8 cellular contexts compared by ENCODE assay signal in the genomic region with DNA sequence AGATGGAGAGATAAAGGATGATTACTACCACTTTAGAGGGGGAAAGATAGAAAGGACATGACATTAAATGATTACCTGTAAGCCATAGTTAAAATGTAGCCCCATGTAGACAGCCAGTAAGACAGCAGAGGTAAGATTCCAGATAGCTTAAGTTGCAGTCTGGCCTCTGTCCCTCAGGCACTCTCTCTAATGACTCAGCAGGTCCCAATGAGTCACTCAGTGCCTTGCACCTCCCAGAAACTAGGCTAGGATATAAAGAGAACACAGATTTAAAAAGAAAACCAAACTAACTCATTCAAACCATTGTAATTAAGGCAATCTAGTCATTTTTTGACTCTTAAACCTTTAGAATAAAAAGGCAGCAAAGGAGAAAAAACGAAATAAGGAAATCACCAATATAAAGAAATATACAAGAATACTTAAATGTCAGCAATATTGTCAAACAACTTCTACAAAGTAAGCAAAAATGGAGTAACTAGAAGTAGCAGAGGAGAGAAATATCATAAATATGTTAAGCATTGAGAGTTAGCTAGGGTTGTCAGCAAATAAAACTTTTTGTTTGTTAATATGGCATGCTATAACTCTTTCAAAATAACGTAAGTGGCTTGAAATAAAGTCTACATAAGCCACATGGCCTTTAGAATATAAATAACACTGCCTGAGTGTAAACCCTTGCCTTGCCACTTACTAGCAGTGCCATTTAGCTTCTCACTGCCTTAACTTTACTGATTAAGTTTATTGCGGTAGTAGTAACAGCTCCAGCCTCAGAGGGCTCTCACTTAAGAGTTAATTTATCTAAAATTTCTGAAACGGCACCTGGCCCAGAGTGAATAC. TPM values are rescaled to one million over a fixed set of nuclear protein-coding genes. Genes with fewer than 3 reads are reported as not detected.
DNase-seq lines count a peak whose midpoint lies in the region; ATAC-seq and TF ChIP-seq lines count a peak whose summit lies in the region.

No MANE protein-coding gene starts in this region.

- H3K36me3 ChIP-seq in left lung, result no peaks in the 10 kb centered on the region

- no peak for TF ChIP-seq CTCF in AG09319 (IDR thresholded peaks at IDR 0.05; ENCODE audit: low read depth, low read length)
- TF ChIP-seq CTCF in astrocyte of the spinal cord (IDR thresholded peaks at IDR 0.05; ENCODE audit: low read depth, low read length), result no peak
- TF ChIP-seq CTCF in left lung (IDR thresholded peaks at IDR 0.05), result no peak

- peaks cover 0 to 14% of the 10 kb centered on the region in 2 donors for H3K9me3 ChIP-seq in left lung

- H3K4me1 ChIP-seq in left lung, result peaks cover 0 to 2% of the 10 kb centered on the region in 2 donors

- ATAC-seq in left lung (peak; percentile 88), GM19467 (IDR thresholded peaks at IDR 0.05; ENCODE audit: unreplicated experiment) (no peak)

- peak overlapping the region in 1 of 2 donors; percentile 20 for H3K27ac ChIP-seq in left lung

- in situ Hi-C loops in astrocyte of the spinal cord (cut with HindIII; ENCODE audit: low sequenced_read_pairs), result no loop called here

- H3K4me3 ChIP-seq in astrocyte of the spinal cord (ENCODE audit: low read depth, low read length), result no peak overlapping the region
- no peak overlapping the region for H3K4me3 ChIP-seq in left lung

- peak; percentile 58 for DNase-seq in AG09319 (ENCODE audit: extremely low read depth, low read depth)
- DNase-seq in HS-27A (ENCODE audit: low read depth), result peak; percentile 64
- DNase-seq in astrocyte of the spinal cord (ENCODE audit: low read depth, low spot score), result peak; percentile 88
- DNase-seq in left lung, result peak in 1 of 2 donors; percentile 52
- DNase-seq in NCI-H2171 treated with DMSO at 0.1 percent for 48 hours (lab: John Stamatoyannopoulos, UW), result no peak
- DNase-seq in SHP77 treated with DMSO at 0.1 percent for 48 hours (lab: John Stamatoyannopoulos, UW), result no peak
- DNase-seq in activated CD4-positive, alpha-beta T cell treated with anti-CD3 and anti-CD28 coated beads, Interleukin-2, amount 50 U/mL, for 1 hour, result no peak

- no peaks in the 10 kb centered on the region for H3K27me3 ChIP-seq in left lung

- intact Hi-C loops in left lung (cut with DNase I), result no loop called here

RNA-seq across cellular contexts. Expression of gene SOCS6, which starts 48.5 kb away (rescaled TPM):
- 10 to 100 TPM; 18.0 to 22.2 TPM for total RNA-seq in left lung

Comparison
In these comparisons a context has a peak if more than half of its experiments do, and no peak if none do; other contexts are left out.
1. DNase-seq: peak in AG09319 (single experiment), HS-27A (single experiment) and astrocyte of the spinal cord (single experiment); none in NCI-H2171 treated with DMSO at 0.1 percent for 48 hours (single experiment), SHP77 treated with DMSO at 0.1 percent for 48 hours (single experiment) and activated CD4-positive, alpha-beta T cell treated with anti-CD3 and anti-CD28 coated beads, Interleukin-2, amount 50 U/mL, for 1 hour (single experiment).